20 cellular contexts compared by ENCODE assay signal in the genomic region with DNA sequence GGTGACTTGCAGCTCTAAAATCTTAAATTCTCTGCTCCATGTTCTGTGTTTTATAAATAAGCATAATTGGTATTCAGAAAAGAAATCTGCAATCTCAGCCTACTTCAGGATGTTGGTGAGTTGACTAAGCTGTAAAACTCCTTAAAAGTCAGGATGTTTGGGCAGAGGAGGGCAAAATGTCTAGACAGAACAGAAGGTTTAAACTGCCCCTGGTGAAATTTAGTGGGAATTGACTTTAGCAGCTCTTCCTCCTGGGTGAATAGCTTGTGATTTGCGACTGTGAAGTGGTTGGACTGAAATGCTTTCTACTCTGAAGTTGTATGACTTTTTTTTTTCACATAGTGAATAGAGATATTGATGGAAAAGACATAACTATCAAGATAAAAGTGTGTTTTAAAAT.
DNase-seq lines count a peak whose midpoint lies in the region; ATAC-seq and TF ChIP-seq lines count a peak whose summit lies in the region.
"Had no signal": no experiment of that assay in that cellular context is flagged by ENCODE, and none has a peak within 500 bp of the region (broad histone marks: within the 10 kb centered on the region; RNA-seq: fewer than 3 reads in every experiment).

No MANE protein-coding gene starts in this region.

- CTCF ChIA-PET in AG04450 (lab: Charles Lee): interaction anchor here (0.7 to 8.9 kb wide), 22 partner anchors 9 to 868 kb away, joined by 3 to 141 read pairs (median 4); a partner anchor contains a TSS

- no peak overlapping the region for H2BK120ac ChIP-seq in mesendoderm (ENCODE audit: low read depth, low read length)

- H3K79me1 ChIP-seq in mesendoderm (ENCODE audit: low read length): no peaks in the 10 kb centered on the region

- no peak overlapping the region for H4K8ac ChIP-seq in mesendoderm (ENCODE audit: low read depth, low read length)

- POLR2A ChIA-PET in AG04450 (lab: Yijun Ruan, JAX): interaction anchor here (1.1 kb wide), 1 partner anchor 86 kb away, joined by 3 read pairs; a partner anchor contains a TSS

- H3K23ac ChIP-seq in mesendoderm (ENCODE audit: low read length): no peak overlapping the region

- H3K56ac ChIP-seq in mesendoderm (ENCODE audit: low read length): no peak overlapping the region

- H3K4ac ChIP-seq in mesendoderm (ENCODE audit: low read depth, low read length): no peak overlapping the region

- H3K9ac ChIP-seq in GM23248: no peak overlapping the region
- no peak overlapping the region for H3K9ac ChIP-seq in adipocyte (ENCODE audit: low read length)
- no peak overlapping the region for H3K9ac ChIP-seq in mesendoderm (ENCODE audit: low read length)
- H3K9ac ChIP-seq: KMS-11 had no signal

- no peaks in the 10 kb centered on the region for H3K27me3 ChIP-seq in AG04450 (ENCODE audit: control insufficient read depth, insufficient read depth, low read length)
- no peaks in the 10 kb centered on the region for H3K27me3 ChIP-seq in GM23248 (replicated peaks; ENCODE audit: insufficient read depth)
- no peaks in the 10 kb centered on the region for H3K27me3 ChIP-seq in adipocyte (replicated peaks; ENCODE audit: control insufficient read depth, insufficient read depth, low read length)
- no peaks in the 10 kb centered on the region for H3K27me3 ChIP-seq in mesendoderm (ENCODE audit: insufficient read depth, low read length, poor library complexity)
- no peaks in the 10 kb centered on the region for H3K27me3 ChIP-seq in adrenal gland
- no peaks in the 10 kb centered on the region for H3K27me3 ChIP-seq in esophagus muscularis mucosa

- WGBS in GM23248 (ENCODE audit: low coverage in 1 of 2, low lambda C conversion rate in 2 of 2, missing lambda C conversion rate in 2 of 2), 2 experiments: 89 to 100% methylated on average over 1 of the region's 1 CpG
- WGBS in mesendoderm (ENCODE audit: extremely low coverage, insufficient coverage, low lambda C conversion rate): no CpG with 5 or more reads among the region's 1 CpG
- WGBS in adrenal gland, 4 donors: 52 to 80% (median 64%) methylated on average over 1 of the region's 1 CpG
- 87% methylated on average over 1 of the region's 1 CpG for whole genome bisulfite sequencing in esophagus muscularis mucosa

- H2BK5ac ChIP-seq in mesendoderm (ENCODE audit: low read length): no peak overlapping the region

- H2AK5ac ChIP-seq in mesendoderm (ENCODE audit: low read length): no peak overlapping the region

- H3K36me3 ChIP-seq in GM23248 (ENCODE audit: low read depth) (no peaks in the 10 kb centered on the region), adipocyte (ENCODE audit: control insufficient read depth, insufficient read depth, low read length, severe bottlenecking) (no peaks in the 10 kb centered on the region), mesendoderm (ENCODE audit: control insufficient read depth, insufficient read depth, low read length) (no peaks in the 10 kb centered on the region), adrenal gland (replicated peaks in 1 of 2) (no peaks in the 10 kb centered on the region), esophagus muscularis mucosa (no peaks in the 10 kb centered on the region)

- in situ Hi-C loops in GM23248 (cut with MboI): loop anchor here (25.0 kb wide), 2 partner anchors 582 to 957 kb away; no protein-coding TSS in a partner anchor
- in situ Hi-C loops in ACHN (cut with HindIII; ENCODE audit: low pct_ligation_motif_present, low pct_unique_long_range_greater_than_20kb, low sequenced_read_pairs): no loop called here

- no peak overlapping the region for H2BK15ac ChIP-seq in mesendoderm (replicated peaks; ENCODE audit: low read depth)

- H3K9me3 ChIP-seq in AG04450 (ENCODE audit: control insufficient read depth, insufficient read depth, low read length): no peaks in the 10 kb centered on the region
- H3K9me3 ChIP-seq in GM23248 (ENCODE audit: low read depth): no peaks in the 10 kb centered on the region
- H3K9me3 ChIP-seq in adipocyte (ENCODE audit: control insufficient read depth, low read length): no peaks in the 10 kb centered on the region
- no peaks in the 10 kb centered on the region for H3K9me3 ChIP-seq in adrenal gland (replicated peaks in 1 of 3)
- H3K9me3 ChIP-seq in esophagus muscularis mucosa: no peaks in the 10 kb centered on the region

- H4K5ac ChIP-seq in mesendoderm (ENCODE audit: low read length): no peak overlapping the region

- no peaks in the 10 kb centered on the region for H4K20me1 ChIP-seq in GM23248 (ENCODE audit: insufficient read depth)

- DNase-seq in AG04450 (ENCODE audit: low read depth, low spot score) (no peak), GM23248 (peak; percentile 35), adipocyte (ENCODE audit: low read depth) (peak; percentile 20), mesendoderm (peak; percentile 55), adrenal gland (no peak), ACHN (no peak), esophagus muscularis mucosa (ENCODE audit: extremely low spot score) (no peak)
- DNase-seq: activated CD8-positive, alpha-beta T cell treated with anti-CD3 and anti-CD28 coated beads for 36 hours; AML-193; anterior cingulate cortex; cortex of kidney; DMS153; naive B cell; NCI-H1417 treated with DMSO at 0.1 percent for 48 hours; NCI-H510A; OCI-M1 had no signal

- H3K18ac ChIP-seq in mesendoderm (ENCODE audit: low read length): no peak overlapping the region

- TF ChIP-seq POLR2A in adrenal gland (IDR thresholded peaks at IDR 0.05) (no peak), esophagus muscularis mucosa (IDR thresholded peaks at IDR 0.05; ENCODE audit: low read depth) (no peak)

- H3K4me3 ChIP-seq in AG04450 (ENCODE audit: low read depth, low read length) (no peak overlapping the region), GM23248 (no peak overlapping the region), adipocyte (ENCODE audit: low read length) (peak overlapping the region; percentile 38), mesendoderm (ENCODE audit: low read length) (no peak overlapping the region), adrenal gland (no peak overlapping the region), esophagus muscularis mucosa (no peak overlapping the region)

- no peak overlapping the region for H2AFZ ChIP-seq in GM23248

- TF ChIP-seq EP300 in esophagus muscularis mucosa (IDR thresholded peaks at IDR 0.05): no peak

- H3K79me2 ChIP-seq in GM23248 (ENCODE audit: insufficient read depth): no peaks in the 10 kb centered on the region
- no peaks in the 10 kb centered on the region for H3K79me2 ChIP-seq in mesendoderm (ENCODE audit: control insufficient read depth, insufficient read depth, low read length)

- H3F3A ChIP-seq in GM23248 (ENCODE audit: insufficient read depth): peaks cover 34% of the 10 kb centered on the region

- ATAC-seq in GM21717 (IDR thresholded peaks at IDR 0.05; ENCODE audit: unreplicated experiment): no peak
- ATAC-seq: activated CD8-positive, alpha-beta T cell treated with anti-CD3 and anti-CD28 coated beads for 36 hours; esophagus mucosa; left lobe of liver had no signal

- H3K4me1 ChIP-seq in GM23248 (ENCODE audit: insufficient read depth) (peaks cover 42% of the 10 kb centered on the region), adipocyte (ENCODE audit: control insufficient read depth, insufficient read depth, low read length) (peaks cover 58% of the 10 kb centered on the region), mesendoderm (ENCODE audit: control insufficient read depth, low read depth, low read length) (peaks cover 2% of the 10 kb centered on the region), adrenal gland (replicated peaks in 1 of 2) (peaks cover 13 to 29% of the 10 kb centered on the region in 2 donors), esophagus muscularis mucosa (peaks cover 14 to 30% (median 23%) of the 10 kb centered on the region in 4 donors)

- H3K27ac ChIP-seq in AG04450 (ENCODE audit: low read depth, low read length) (no peak overlapping the region), GM23248 (0 out of 2 replicates have a peak overlapping the region, but pooled peaks have one; percentile 5), mesendoderm (ENCODE audit: low read depth, low read length) (no peak overlapping the region), adrenal gland (peak overlapping the region in 1 of 5 donors; percentile 31), esophagus muscularis mucosa (replicated peaks in 1 of 4) (peak overlapping the region in 1 of 4 donors; percentile 21)
- H3K27ac ChIP-seq: KMS-11 had no signal

- peak; percentile 13; the same call in 1 of the 2 replicates for TF ChIP-seq CTCF in AG04450 (IDR thresholded peaks at IDR 0.05; ENCODE audit: low read depth, low read length)
- no peak for TF ChIP-seq CTCF in adrenal gland (IDR thresholded peaks at IDR 0.05)
- TF ChIP-seq CTCF in esophagus muscularis mucosa (IDR thresholded peaks at IDR 0.05): no peak

- intact Hi-C loops in adrenal gland (cut with DNase I): loop anchor here in 1 of 2 donors (5.0 kb wide), 2 partner anchors 62 to 587 kb away; no protein-coding TSS in a partner anchor
- intact Hi-C loops in esophagus muscularis mucosa (cut with DNase I): loop anchor here (2.0 to 5.0 kb wide), 5 partner anchors 87 to 687 kb away; a partner anchor contains a TSS

- peak overlapping the region; percentile 31 for H3K4me2 ChIP-seq in GM23248 (ENCODE audit: unreplicated experiment)
- no peak overlapping the region for H3K4me2 ChIP-seq in mesendoderm (ENCODE audit: low read length)
- H3K4me2 ChIP-seq: KMS-11 had no signal

- H3K9me2 ChIP-seq in GM23248 (ENCODE audit: insufficient read depth): no peaks in the 10 kb centered on the region

Comparison
In these comparisons a context has a peak if more than half of its experiments do, and no peak if none do; other contexts are left out.
1. DNase-seq: peak in GM23248 (single experiment), adipocyte (single experiment) and mesendoderm (single experiment); none in AG04450 (single experiment), adrenal gland (0 of 7), ACHN (single experiment) and esophagus muscularis mucosa (single experiment).